Comparison of ENCODE assay signal across 13 cellular contexts in the genomic region with DNA sequence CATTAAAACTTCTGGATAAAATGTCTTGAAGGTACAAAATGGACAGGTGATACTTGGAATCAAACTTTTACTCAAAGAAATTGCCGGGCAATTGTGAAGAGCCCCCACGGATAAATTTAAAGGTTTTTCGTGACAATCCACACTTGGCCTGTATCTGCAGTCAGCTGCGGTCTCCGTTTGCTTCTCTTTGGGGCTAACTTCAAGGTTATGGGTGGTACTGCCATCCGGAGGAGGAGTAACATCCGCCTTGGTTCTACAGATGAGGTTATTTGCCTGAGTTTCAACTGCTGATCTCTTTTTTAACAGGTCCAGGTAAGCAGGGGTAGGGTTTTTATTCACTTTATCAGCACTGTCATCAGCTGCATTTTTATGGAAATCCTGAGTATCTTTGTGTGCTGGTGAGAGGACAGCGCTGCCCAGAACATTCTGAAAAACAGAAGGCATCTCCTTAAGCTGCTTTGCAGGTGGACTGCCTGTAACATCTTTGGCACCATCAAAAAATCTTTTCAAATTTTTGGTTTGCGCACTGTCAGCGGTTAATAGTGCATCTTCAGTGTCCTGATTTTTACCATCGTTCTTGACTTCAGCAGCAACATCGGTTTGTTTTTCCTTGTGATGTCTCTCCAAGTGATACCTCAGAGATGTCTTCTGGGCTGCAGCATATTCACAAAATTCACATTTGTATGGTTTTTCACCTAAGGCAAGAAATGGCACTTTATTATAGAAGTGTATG. TPM values are rescaled to one million over a fixed set of nuclear protein-coding genes. Genes with fewer than 3 reads are reported as not detected.
DNase-seq lines count a peak whose midpoint lies in the region; ATAC-seq and TF ChIP-seq lines count a peak whose summit lies in the region.
"Had no signal": no experiment of that assay in that cellular context is flagged by ENCODE, and none has a peak within 500 bp of the region (broad histone marks: within the 10 kb centered on the region; RNA-seq: fewer than 3 reads in every experiment).

No MANE protein-coding gene starts in this region.

- H3K79me2 ChIP-seq in KMS-11 (ENCODE audit: insufficient read depth, low read depth) = peaks cover 100% of the 10 kb centered on the region

- H3K36me3 ChIP-seq in KMS-11 (ENCODE audit: insufficient read depth) = peaks cover 77% of the 10 kb centered on the region

- POLR2A ChIA-PET in activated naive CD8-positive, alpha-beta T cell treated with anti-CD3 and anti-CD28 coated beads, Interleukin-2, amount 10 ng/mL, durations not matched to agents 7 days and 5 days (lab: Charles Lee) = interaction anchor here (1.0 to 1.9 kb wide), 3 partner anchors 10 to 339 kb away, joined by 3 to 7 read pairs (median 3); no protein-coding TSS in a partner anchor

- H3K4me3 Mint-ChIP-seq in activated naive CD4-positive, alpha-beta T cell treated with anti-CD3 and anti-CD28 coated beads, Interleukin-2, amount 50 U/mL, for 24 hours = no peak overlapping the region
- H3K4me3 Mint-ChIP-seq in activated naive CD8-positive, alpha-beta T cell treated with anti-CD3 and anti-CD28 coated beads, Interleukin-2, amount 10 ng/mL, durations not matched to agents 7 days and 5 days = peak overlapping the region; percentile 96
- peak overlapping the region; percentile 67 for H3K4me3 Mint-ChIP-seq in stimulated activated effector memory CD8-positive, alpha-beta T cell treated with anti-CD3 and anti-CD28 coated beads, Interleukin-12 subunit alpha, Interleukin-12 subunit beta, amount 100 ng/mL, for 72 hours

- H3K4me1 ChIP-seq in KMS-11 (ENCODE audit: low read depth, poor library complexity, severe bottlenecking) = peaks cover 61% of the 10 kb centered on the region

- peak overlapping the region; percentile 98; the same call in 1 of the 2 replicates for H3K4me2 ChIP-seq in KMS-11

- H3K9me3 Mint-ChIP-seq in activated naive CD4-positive, alpha-beta T cell treated with anti-CD3 and anti-CD28 coated beads, Interleukin-2, amount 50 U/mL, for 24 hours = no peaks in the 10 kb centered on the region
- H3K9me3 Mint-ChIP-seq in activated naive CD8-positive, alpha-beta T cell treated with anti-CD3 and anti-CD28 coated beads, Interleukin-2, amount 10 ng/mL, durations not matched to agents 7 days and 5 days = no peaks in the 10 kb centered on the region
- no peaks in the 10 kb centered on the region for H3K9me3 Mint-ChIP-seq in stimulated activated effector memory CD8-positive, alpha-beta T cell treated with anti-CD3 and anti-CD28 coated beads, Interleukin-12 subunit alpha, Interleukin-12 subunit beta, amount 100 ng/mL, for 72 hours

- no peaks in the 10 kb centered on the region for H3K27me3 ChIP-seq in KMS-11 (ENCODE audit: insufficient read depth, low read depth)

- H3K27ac ChIP-seq in KMS-11 = no peak overlapping the region
- H3K27ac ChIP-seq: coronary artery had no signal

- H2AFZ ChIP-seq in KMS-11 (ENCODE audit: low read depth) = no peak overlapping the region

- H3K4me1 Mint-ChIP-seq in activated naive CD4-positive, alpha-beta T cell treated with anti-CD3 and anti-CD28 coated beads, Interleukin-2, amount 50 U/mL, for 24 hours = peaks cover 95% of the 10 kb centered on the region
- H3K4me1 Mint-ChIP-seq in activated naive CD8-positive, alpha-beta T cell treated with anti-CD3 and anti-CD28 coated beads, Interleukin-2, amount 10 ng/mL, durations not matched to agents 7 days and 5 days = peaks cover 73% of the 10 kb centered on the region
- H3K4me1 Mint-ChIP-seq in stimulated activated effector memory CD8-positive, alpha-beta T cell treated with anti-CD3 and anti-CD28 coated beads, Interleukin-12 subunit alpha, Interleukin-12 subunit beta, amount 100 ng/mL, for 72 hours = peaks cover 96% of the 10 kb centered on the region

- no peak for TF ChIP-seq CTCF in KMS-11 (conservative IDR thresholded peaks at IDR 0.05; ENCODE audit: low read depth, low read length)

- no peaks in the 10 kb centered on the region for H3K27me3 Mint-ChIP-seq in activated naive CD4-positive, alpha-beta T cell treated with anti-CD3 and anti-CD28 coated beads, Interleukin-2, amount 50 U/mL, for 24 hours
- no peaks in the 10 kb centered on the region for H3K27me3 Mint-ChIP-seq in activated naive CD8-positive, alpha-beta T cell treated with anti-CD3 and anti-CD28 coated beads, Interleukin-2, amount 10 ng/mL, durations not matched to agents 7 days and 5 days

- no peak overlapping the region for H3K9ac ChIP-seq in KMS-11

- peaks cover 22% of the 10 kb centered on the region for H3K36me3 Mint-ChIP-seq in activated naive CD4-positive, alpha-beta T cell treated with anti-CD3 and anti-CD28 coated beads, Interleukin-2, amount 50 U/mL, for 24 hours
- H3K36me3 Mint-ChIP-seq in activated naive CD8-positive, alpha-beta T cell treated with anti-CD3 and anti-CD28 coated beads, Interleukin-2, amount 10 ng/mL, durations not matched to agents 7 days and 5 days = peaks cover 86% of the 10 kb centered on the region
- H3K36me3 Mint-ChIP-seq in stimulated activated effector memory CD8-positive, alpha-beta T cell treated with anti-CD3 and anti-CD28 coated beads, Interleukin-12 subunit alpha, Interleukin-12 subunit beta, amount 100 ng/mL, for 72 hours = peaks cover 100% of the 10 kb centered on the region

- no peak overlapping the region for H3K4me3 ChIP-seq in KMS-11 (IDR thresholded peaks at IDR 0.05; ENCODE audit: insufficient read depth, low read depth, low read length)
- H3K4me3 ChIP-seq: coronary artery had no signal

- peak overlapping the region; percentile 88 for H3K27ac Mint-ChIP-seq in activated naive CD4-positive, alpha-beta T cell treated with anti-CD3 and anti-CD28 coated beads, Interleukin-2, amount 50 U/mL, for 24 hours
- peak overlapping the region; percentile 73 for H3K27ac Mint-ChIP-seq in activated naive CD8-positive, alpha-beta T cell treated with anti-CD3 and anti-CD28 coated beads, Interleukin-2, amount 10 ng/mL, durations not matched to agents 7 days and 5 days
- H3K27ac Mint-ChIP-seq in stimulated activated effector memory CD8-positive, alpha-beta T cell treated with anti-CD3 and anti-CD28 coated beads, Interleukin-12 subunit alpha, Interleukin-12 subunit beta, amount 100 ng/mL, for 72 hours = peak overlapping the region; percentile 96

- no peak for DNase-seq in activated naive CD4-positive, alpha-beta T cell treated with Interleukin-2 at 50 U/mL for 16 hours
- peak; percentile 31 for DNase-seq in activated naive CD8-positive, alpha-beta T cell treated with anti-CD3 and anti-CD28 coated beads, Interleukin-2, amount 10 ng/mL, durations not matched to agents 7 days and 5 days
- DNase-seq in stimulated activated effector memory CD8-positive, alpha-beta T cell treated with anti-CD3 and anti-CD28 coated beads, Interleukin-12 subunit alpha, Interleukin-12 subunit beta, amount 100 ng/mL, for 72 hours (ENCODE audit: low spot score in 2 of 2) = no peak
- DNase-seq in NCI-H524 (lab: John Stamatoyannopoulos, UW) = no peak
- DNase-seq: foreskin fibroblast, NCI-H2081, NCI-H510A treated with DMSO at 0.1 percent for 48 hours had no signal

- ATAC-seq in activated naive CD8-positive, alpha-beta T cell treated with anti-CD3 and anti-CD28 coated beads, Interleukin-2, amount 10 ng/mL, durations not matched to agents 7 days and 5 days (ENCODE audit: low read depth) = peak; percentile 26
- peak; percentile 33 for ATAC-seq in stimulated activated effector memory CD8-positive, alpha-beta T cell treated with anti-CD3 and anti-CD28 coated beads, Interleukin-12 subunit alpha, Interleukin-12 subunit beta, amount 100 ng/mL, for 72 hours
- ATAC-seq in GM21423 (IDR thresholded peaks at IDR 0.05; ENCODE audit: unreplicated experiment) = no peak
- no peak for ATAC-seq in GM19035 (IDR thresholded peaks at IDR 0.05; ENCODE audit: unreplicated experiment)
- ATAC-seq: right cardiac atrium had no signal

- H4K20me1 ChIP-seq in KMS-11 (ENCODE audit: insufficient read depth) = peaks cover 88% of the 10 kb centered on the region

RNA-seq across cellular contexts. Expression of gene ZNF217, which starts 16.9 kb away (rescaled TPM):
- 100 to 1,000 TPM; 133 to 144 TPM for total RNA-seq in activated naive CD8-positive, alpha-beta T cell treated with anti-CD3 and anti-CD28 coated beads, Interleukin-2, amount 10 ng/mL, durations not matched to agents 7 days and 5 days

Comparison
In these comparisons a context has a peak if more than half of its experiments do, and no peak if none do; other contexts are left out.
1. ATAC-seq: peak in activated naive CD8-positive, alpha-beta T cell treated with anti-CD3 and anti-CD28 coated beads, Interleukin-2, amount 10 ng/mL, durations not matched to agents 7 days and 5 days (single experiment) and stimulated activated effector memory CD8-positive, alpha-beta T cell treated with anti-CD3 and anti-CD28 coated beads, Interleukin-12 subunit alpha, Interleukin-12 subunit beta, amount 100 ng/mL, for 72 hours (single experiment); none in GM21423 (single experiment) and GM19035 (single experiment).
2. Peak in every context shown above with its lines, with median percentiles within 50 percentile points of each other: H3K27ac Mint-ChIP-seq.